Comparison of ENCODE assay signal across 18 cellular contexts in genomic region chr6:64249129-64249528, GRCh38.
DNase-seq lines count a peak whose midpoint lies in the region; ATAC-seq, FAIRE-seq and TF ChIP-seq lines count a peak whose summit lies in the region.
"Had no signal": no experiment of that assay in that cellular context is flagged by ENCODE, and none has a peak within 500 bp of the region (broad histone marks: within the 10 kb centered on the region; RNA-seq: fewer than 3 reads in every experiment).

No MANE protein-coding gene starts in this region.

- H2BK15ac ChIP-seq in mesenchymal stem cell (ENCODE audit: low read depth, poor library complexity, severe bottlenecking) = no peak overlapping the region

- FAIRE-seq in RCC 7860 (lab: Jason Lieb, UNC) = no peak

- DNase-seq in RCC 7860 (ENCODE audit: low spot score) (peak; percentile 14), choroid plexus epithelial cell (ENCODE audit: low read depth) (peak; percentile 63), mesenchymal stem cell (peak; percentile 49), T-helper 9 cell (no peak)
- DNase-seq: CD8-positive, alpha-beta memory T cell; KG1; NCI-H1092 treated with DMSO at 0.1 percent for 48 hours; NCI-H187 treated with DMSO at 0.1 percent for 48 hours; NCI-H2171 treated with DMSO at 0.1 percent for 48 hours; NCI-H510A; NCI-H82; Peyer's patch; SIG-M5 had no signal

- H3K23ac ChIP-seq in mesenchymal stem cell (ENCODE audit: low read length in 2 of 2) = no peak overlapping the region

- H3K36me3 ChIP-seq in HEK293 (ENCODE audit: control insufficient read depth in 2 of 2, insufficient read depth in 1 of 2, low read length in 2 of 2) (no peaks in the 10 kb centered on the region), mesenchymal stem cell (ENCODE audit: control insufficient read depth in 1 of 2, insufficient read depth in 2 of 2, low read depth in 1 of 2, low read length in 2 of 2) (no peaks in the 10 kb centered on the region)
- H3K36me3 ChIP-seq: HAP-1, Peyer's patch had no signal

- H3K4ac ChIP-seq in mesenchymal stem cell (ENCODE audit: low read depth in 1 of 2, low read length in 2 of 2) = no peak overlapping the region

- H2BK120ac ChIP-seq in mesenchymal stem cell (ENCODE audit: low read depth, low read length) = no peak overlapping the region

- H4K91ac ChIP-seq in mesenchymal stem cell (ENCODE audit: low read length) = no peak overlapping the region

- no peak overlapping the region for H3K9ac ChIP-seq in mesenchymal stem cell (ENCODE audit: low read length)

- H3K9me3 ChIP-seq in HEK293 (ENCODE audit: control insufficient read depth, insufficient read depth, low read depth, low read length) (no peaks in the 10 kb centered on the region), mesenchymal stem cell (ENCODE audit: control insufficient read depth, low read length) (no peaks in the 10 kb centered on the region)
- H3K9me3 ChIP-seq: HAP-1, Peyer's patch had no signal

- ATAC-seq in GM19023 (IDR thresholded peaks at IDR 0.05; ENCODE audit: unreplicated experiment) (no peak), GM19452 (IDR thresholded peaks at IDR 0.05; ENCODE audit: unreplicated experiment) (no peak)

- no peak overlapping the region for H2BK5ac ChIP-seq in mesenchymal stem cell (ENCODE audit: low read depth, low read length, poor library complexity, severe bottlenecking)

- H3K18ac ChIP-seq in mesenchymal stem cell (ENCODE audit: low read depth in 1 of 2, low read length in 2 of 2) = no peak overlapping the region

- H3K27ac ChIP-seq in HEK293 (ENCODE audit: extremely low read depth, low read depth, low read length) (no peak overlapping the region), mesenchymal stem cell (ENCODE audit: low read length, poor library complexity, severe bottlenecking) (no peak overlapping the region)
- H3K27ac ChIP-seq: HL-60, Peyer's patch had no signal

- H4K8ac ChIP-seq in mesenchymal stem cell (ENCODE audit: low read length) = no peak overlapping the region

- no peak overlapping the region for H3K4me2 ChIP-seq in mesenchymal stem cell (ENCODE audit: low read length, poor library complexity, severe bottlenecking)

- no peaks in the 10 kb centered on the region for H3K27me3 ChIP-seq in mesenchymal stem cell (ENCODE audit: control insufficient read depth in 1 of 2, insufficient read depth in 1 of 2, low read length in 2 of 2)
- H3K27me3 ChIP-seq: Peyer's patch had no signal

- no peak for TF ChIP-seq CTCF in HEK293 (tag by site-specific recombination; IDR thresholded peaks at IDR 0.05)
- no peak for TF ChIP-seq CTCF in choroid plexus epithelial cell (conservative IDR thresholded peaks at IDR 0.05; ENCODE audit: low read depth, low read length)

- H3K4me3 ChIP-seq in HEK293 (ENCODE audit: low read depth, low read length) = no peak overlapping the region
- H3K4me3 ChIP-seq in choroid plexus epithelial cell (ENCODE audit: low read depth, low read length) = no peak overlapping the region
- H3K4me3 ChIP-seq in mesenchymal stem cell (ENCODE audit: insufficient read depth in 1 of 2, low read depth in 1 of 2, low read length in 2 of 2) = no peak overlapping the region
- H3K4me3 ChIP-seq: HAP-1, Peyer's patch had no signal

- no peak overlapping the region for H2AFZ ChIP-seq in mesenchymal stem cell (ENCODE audit: low read depth, low read length)

- H2AK5ac ChIP-seq in mesenchymal stem cell (ENCODE audit: low read length, severe bottlenecking) = no peak overlapping the region

- 40% methylated on average over 1 of the region's 1 CpG for WGBS in mesenchymal stem cell

- CTCF ChIA-PET in HEK293 (lab: Yijun Ruan, JAX) = interaction anchor here (0.6 to 1.8 kb wide), 4 partner anchors 19 to 82 kb away, joined by 3 to 4 read pairs (median 3); no protein-coding TSS in a partner anchor

- H3K4me1 ChIP-seq in HEK293 (ENCODE audit: control insufficient read depth, insufficient read depth, low read length) (no peaks in the 10 kb centered on the region), mesenchymal stem cell (ENCODE audit: control insufficient read depth, insufficient read depth, low read depth, low read length) (no peaks in the 10 kb centered on the region)
- H3K4me1 ChIP-seq: HAP-1, Peyer's patch had no signal

- H3K14ac ChIP-seq in mesenchymal stem cell (ENCODE audit: low read length in 2 of 2) = no peak overlapping the region

- no peak overlapping the region for H2BK12ac ChIP-seq in mesenchymal stem cell (ENCODE audit: low read length in 2 of 2)

- POLR2A ChIA-PET in HEK293 (lab: Yijun Ruan, JAX) = interaction anchor here (0.8 kb wide), 1 partner anchor 209 kb away, joined by 7 read pairs; no protein-coding TSS in a partner anchor

- H3K79me1 ChIP-seq in mesenchymal stem cell (replicated peaks; ENCODE audit: low read length, poor library complexity, severe bottlenecking) = no peaks in the 10 kb centered on the region

TF ChIP-seq in HEK293, 187 proteins besides CTCF, POLR2A, EP300 and RAD21 (continues in another document):
- TF ChIP-seq ZNF529 (tag by site-specific recombination; IDR thresholded peaks at IDR 0.05; ENCODE audit: insufficient replicate concordance) = no peak
- TF ChIP-seq ZNF777 (tag by site-specific recombination; IDR thresholded peaks at IDR 0.05; ENCODE audit: borderline replicate concordance) = no peak
- TF ChIP-seq ZNF433 (tag by site-specific recombination; IDR thresholded peaks at IDR 0.05; ENCODE audit: low read depth) = no peak
- no peak for TF ChIP-seq GLIS2 (tag by site-specific recombination; IDR thresholded peaks at IDR 0.05)
- TF ChIP-seq ZNF639 (tag by site-specific recombination; IDR thresholded peaks at IDR 0.05) = no peak
- TF ChIP-seq ZNF585B (tag by site-specific recombination; IDR thresholded peaks at IDR 0.05) = no peak
- TF ChIP-seq GLI2 (tag by site-specific recombination; IDR thresholded peaks at IDR 0.05; ENCODE audit: borderline replicate concordance, low read depth) = no peak
- no peak for TF ChIP-seq ZNF549 (tag by site-specific recombination; IDR thresholded peaks at IDR 0.05)
- TF ChIP-seq TRIM28 (IDR thresholded peaks at IDR 0.05; ENCODE audit: borderline replicate concordance, low read length) = no peak
- TF ChIP-seq ZNF768 (tag by site-specific recombination; IDR thresholded peaks at IDR 0.05) = no peak
- TF ChIP-seq ZSCAN23 (tag by site-specific recombination; IDR thresholded peaks at IDR 0.05) = no peak
- TF ChIP-seq ZNF701 (tag by site-specific recombination; IDR thresholded peaks at IDR 0.05) = no peak
- no peak for TF ChIP-seq ZNF621 (tag by site-specific recombination; IDR thresholded peaks at IDR 0.05)
- no peak for TF ChIP-seq ZNF24 (tag by site-specific recombination; IDR thresholded peaks at IDR 0.05)
- no peak for TF ChIP-seq ZNF513 (tag by site-specific recombination; IDR thresholded peaks at IDR 0.05)
- 0 out of 2 replicates have a peak, but pooled peaks have one; percentile 24 for TF ChIP-seq ZNF362 (tag by site-specific recombination; IDR thresholded peaks at IDR 0.05)
